In the genomic region with DNA sequence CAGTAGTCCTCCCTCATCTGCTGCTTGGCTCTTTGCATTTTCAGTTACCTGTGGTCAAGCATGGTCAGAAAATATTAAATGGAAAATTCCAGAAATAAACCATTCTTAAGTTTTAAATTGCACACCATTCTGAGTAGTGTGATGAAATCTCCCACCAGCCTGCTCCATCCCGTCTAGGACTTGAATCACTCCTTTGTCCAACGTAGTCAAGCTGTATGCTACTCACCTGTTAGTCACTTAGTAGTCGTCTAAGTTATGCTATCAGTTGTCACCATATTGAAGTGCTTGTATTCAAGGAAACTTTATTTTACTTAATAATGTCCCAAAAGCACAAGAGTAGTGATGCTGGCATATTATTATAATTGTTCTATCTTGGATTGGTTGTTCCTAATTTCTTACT, we compare ENCODE assay signal across 14 cellular contexts.
"Had no signal": no experiment of that assay in that cellular context is flagged by ENCODE, and none has a peak within 500 bp of the region (broad histone marks: within the 10 kb centered on the region; RNA-seq: fewer than 3 reads in every experiment).

No MANE protein-coding gene starts in this region.

- H3K27ac ChIP-seq: heart right ventricle, right atrium auricular region, sigmoid colon, skin epidermis, stomach had no signal

- H3K9me3 ChIP-seq: heart right ventricle, mucosa of descending colon, right atrium auricular region, sigmoid colon, stomach had no signal

- H3K36me3 ChIP-seq: heart right ventricle, right atrium auricular region, sigmoid colon, stomach had no signal

- ATAC-seq: heart right ventricle, left lobe of liver, mucosa of descending colon, natural killer cell had no signal

- DNase-seq: heart right ventricle; hypothalamus; kidney glomerular epithelial cell; mucosa of descending colon; natural killer cell; sigmoid colon; stimulated activated CD4-positive, alpha-beta T cell treated with anti-CD3 and anti-CD28 coated beads, Interleukin-12 subunit alpha, Interleukin-12 subunit beta, amount 100 ng/mL, for 4 hours; stimulated activated naive CD4-positive, alpha-beta T cell; stomach; substantia nigra; trophoblast cell had no signal

- H3K27me3 ChIP-seq: heart right ventricle, right atrium auricular region, sigmoid colon, stomach had no signal

- H3K4me1 ChIP-seq: heart right ventricle, right atrium auricular region, sigmoid colon, stomach had no signal

- H3K4me3 ChIP-seq: heart right ventricle, mucosa of descending colon, right atrium auricular region, sigmoid colon, skin epidermis, stomach had no signal
